Comparison of ENCODE assay signal across 1 cellular context in genomic region chr22:48535868-48536690, GRCh38.
TF ChIP-seq lines count a peak whose summit lies in the region.

No MANE protein-coding gene starts in this region.

TF ChIP-seq in GM12878, 131 proteins besides CTCF, POLR2A, EP300 and RAD21:
- no peak for TF ChIP-seq USF1 (IDR thresholded peaks at IDR 0.05; ENCODE audit: borderline replicate concordance, extremely low read length, insufficient read depth, low read depth, low read length)
- TF ChIP-seq BCL3 (IDR thresholded peaks at IDR 0.05; ENCODE audit: borderline replicate concordance, insufficient read depth, low read depth, low read length, poor library complexity, severe bottlenecking): peak; percentile 1
- TF ChIP-seq YY1 (IDR thresholded peaks at IDR 0.05; ENCODE audit: low read depth, low read length): no peak
- no peak for TF ChIP-seq NR2F1 (conservative IDR thresholded peaks at IDR 0.05)
- TF ChIP-seq EZH2 (IDR thresholded peaks at IDR 0.05; ENCODE audit: borderline replicate concordance, control insufficient read depth, low read depth, low read length): no peak
TF ChIP-seq in GM12878: peak in this region for 1.
